ENCODE assay signal across 8 cellular contexts in genomic region chr7:83162402-83163256, GRCh38. TPM values are rescaled to one million over a fixed set of nuclear protein-coding genes. Genes with fewer than 3 reads are reported as not detected.
DNase-seq lines count a peak whose midpoint lies in the region; ATAC-seq and TF ChIP-seq lines count a peak whose summit lies in the region.

Gene PCLO (minus strand): TSS chr7:83162884. CDS start chr7:83162592, 292 bp downstream.

- DNase-seq in AG08395 (ENCODE audit: low spot score) (peak; percentile 19), NCI-H460 (ENCODE audit: extremely low read depth, low read depth) (peak; percentile 62), endodermal cell (peak; percentile 98)
- peak; percentile 73 for DNase-seq in activated CD4-positive, alpha-beta memory T cell treated with anti-CD3 and anti-CD28 coated beads for 36 hours
- DNase-seq in stimulated activated CD8-positive, alpha-beta memory T cell treated with anti-CD3 and anti-CD28 coated beads, Interleukin-7, amount 100 ng/mL, for 24 hours (ENCODE audit: low read depth): peak; percentile 18

- H3K4me3 Mint-ChIP-seq in activated CD4-positive, alpha-beta memory T cell treated with anti-CD3 and anti-CD28 coated beads for 36 hours: peak within 1 kb of the TSS; percentile 45
- peak within 1 kb of the TSS; percentile 78 for H3K4me3 Mint-ChIP-seq in endodermal cell

- H3K4me3 ChIP-seq in endodermal cell (ENCODE audit: low read length) (peak within 1 kb of the TSS; percentile 82), mesodermal cell (ENCODE audit: extremely low read depth, insufficient read depth, low read length, poor library complexity, severe bottlenecking) (peak within 1 kb of the TSS; percentile 58)

- ATAC-seq in GM19043 (IDR thresholded peaks at IDR 0.05; ENCODE audit: low read depth, unreplicated experiment): peak; percentile 81
- peak; percentile 83 for ATAC-seq in HG03378 (IDR thresholded peaks at IDR 0.05; ENCODE audit: unreplicated experiment)

- H3K9ac ChIP-seq in endodermal cell (ENCODE audit: extremely low read depth, low read length, poor library complexity, severe bottlenecking): peak within 1 kb of the TSS; percentile 43

- no peak within 1 kb of the TSS for H3K27ac Mint-ChIP-seq in activated CD4-positive, alpha-beta memory T cell treated with anti-CD3 and anti-CD28 coated beads for 36 hours
- H3K27ac Mint-ChIP-seq in endodermal cell: peak within 1 kb of the TSS; percentile 91

- no peaks in the 10 kb centered on the region for H3K9me3 ChIP-seq in endodermal cell (ENCODE audit: control insufficient read depth, low read length)
- no peaks in the 10 kb centered on the region for H3K9me3 ChIP-seq in mesodermal cell (ENCODE audit: control insufficient read depth, low read length)

- H3K27me3 ChIP-seq in endodermal cell (ENCODE audit: control insufficient read depth, insufficient read depth, low read length, poor library complexity, severe bottlenecking): no peaks in the 10 kb centered on the region

- H3K4me1 ChIP-seq in endodermal cell (ENCODE audit: control insufficient read depth, insufficient read depth, low read length) (peaks cover 3% of the 10 kb centered on the region), mesodermal cell (ENCODE audit: control insufficient read depth, insufficient read depth, low read length, poor library complexity, severe bottlenecking) (no peaks in the 10 kb centered on the region)

- H3K4me1 Mint-ChIP-seq in activated CD4-positive, alpha-beta memory T cell treated with anti-CD3 and anti-CD28 coated beads for 36 hours (ENCODE audit: low read depth): peaks cover 4% of the 10 kb centered on the region
- H3K4me1 Mint-ChIP-seq in endodermal cell: peaks cover 12% of the 10 kb centered on the region

- H3K9me3 Mint-ChIP-seq in activated CD4-positive, alpha-beta memory T cell treated with anti-CD3 and anti-CD28 coated beads for 36 hours: no peaks in the 10 kb centered on the region
- H3K9me3 Mint-ChIP-seq in endodermal cell: no peaks in the 10 kb centered on the region

- no peaks in the 10 kb centered on the region for H3K36me3 ChIP-seq in endodermal cell (ENCODE audit: control insufficient read depth, insufficient read depth, low read length)
- H3K36me3 ChIP-seq in mesodermal cell (ENCODE audit: control insufficient read depth, insufficient read depth, low read length): no peaks in the 10 kb centered on the region

- CTCF ChIA-PET in activated CD4-positive, alpha-beta memory T cell treated with anti-CD3 and anti-CD28 coated beads for 36 hours (lab: Charles Lee): no interaction called here

- H3K27ac ChIP-seq in endodermal cell (ENCODE audit: low read depth, low read length) (peak within 1 kb of the TSS; percentile 50), mesodermal cell (ENCODE audit: low read depth, low read length, severe bottlenecking) (peak within 1 kb of the TSS; percentile 79)

- POLR2A ChIA-PET in activated CD4-positive, alpha-beta memory T cell treated with anti-CD3 and anti-CD28 coated beads for 36 hours (lab: Charles Lee): no interaction called here

- no peaks in the 10 kb centered on the region for H3K36me3 Mint-ChIP-seq in activated CD4-positive, alpha-beta memory T cell treated with anti-CD3 and anti-CD28 coated beads for 36 hours
- no peaks in the 10 kb centered on the region for H3K36me3 Mint-ChIP-seq in endodermal cell (ENCODE audit: low read depth)

- peaks cover 10% of the 10 kb centered on the region for H3K27me3 Mint-ChIP-seq in activated CD4-positive, alpha-beta memory T cell treated with anti-CD3 and anti-CD28 coated beads for 36 hours
- H3K27me3 Mint-ChIP-seq in endodermal cell (ENCODE audit: insufficient read depth): no peaks in the 10 kb centered on the region

- no peak for TF ChIP-seq CTCF in endodermal cell (conservative IDR thresholded peaks at IDR 0.05)

- WGBS in endodermal cell (ENCODE audit: insufficient coverage in 1 of 2, insufficient read length in 1 of 2), 2 experiments: 0% methylated on average over 23 to 77 of the region's 77 CpGs
- 0% methylated on average over 63 to 65 of the region's 77 CpGs for WGBS in mesodermal cell (ENCODE audit: insufficient coverage in 2 of 2), 2 experiments

- intact Hi-C loops in activated CD4-positive, alpha-beta memory T cell treated with anti-CD3 and anti-CD28 coated beads for 36 hours (cut with micrococcal nuclease): no loop called here

RNA-seq across cellular contexts. Expression of gene PCLO, which starts in this region (rescaled TPM):
- total RNA-seq in NCI-H460 (2014; rRNA removed; shearing (Covaris generic)): 0.17 and 1.5 TPM in 2 replicates
- 0.05 and 0.88 TPM in 2 replicates for polyA plus RNA-seq in NCI-H460 (2014; cell fraction: nucleus; rRNA removed)
- total RNA-seq in activated CD4-positive, alpha-beta memory T cell treated with anti-CD3 and anti-CD28 coated beads for 36 hours: under 1 TPM in 1 of 2 experiments, not detected in 1; 0.02 TPM
- total RNA-seq in endodermal cell: 1 to 10 TPM; 3.2 to 4.2 TPM
- polyA plus RNA-seq in endodermal cell (2013, experiment 1 of 2): 3.5 TPM
- 3.5 TPM for polyA plus RNA-seq in endodermal cell (2013, experiment 2 of 2)
- 2.3 TPM for polyA plus RNA-seq in mesodermal cell (2013, experiment 1 of 2)
- polyA plus RNA-seq in mesodermal cell (2013, experiment 2 of 2): 4.1 TPM

Comparison
In these comparisons a context has a peak if more than half of its experiments do, and no peak if none do; other contexts are left out.
1. Peak in every context shown above with its lines: DNase-seq, ATAC-seq, H3K4me3 ChIP-seq and H3K27ac ChIP-seq.
2. Peak in DNase-seq in activated CD4-positive, alpha-beta memory T cell treated with anti-CD3 and anti-CD28 coated beads for 36 hours; RNA of the gene not detected or under 1 TPM.
3. DNase-seq: peak in every context shown above with its lines; median percentile 98 in endodermal cell; 73 in activated CD4-positive, alpha-beta memory T cell treated with anti-CD3 and anti-CD28 coated beads for 36 hours; 62 in NCI-H460; 19 in AG08395; 18 in stimulated activated CD8-positive, alpha-beta memory T cell treated with anti-CD3 and anti-CD28 coated beads, Interleukin-7, amount 100 ng/mL, for 24 hours.